ENCODE assay signal across 32 cellular contexts in genomic region chr17:80468222-80468621, GRCh38. TPM values are rescaled to one million over a fixed set of nuclear protein-coding genes. Genes with fewer than 3 reads are reported as not detected.
DNase-seq lines count a peak whose midpoint lies in the region; ATAC-seq, FAIRE-seq and TF ChIP-seq lines count a peak whose summit lies in the region.
"Had no signal": no experiment of that assay in that cellular context is flagged by ENCODE, and none has a peak within 500 bp of the region (broad histone marks: within the 10 kb centered on the region; RNA-seq: fewer than 3 reads in every experiment).

No MANE protein-coding gene starts in this region.

- H3K27ac Mint-ChIP-seq in CD4-positive, alpha-beta memory T cell: no peak overlapping the region
- H3K27ac Mint-ChIP-seq: activated CD4-positive, alpha-beta memory T cell treated with anti-CD3 and anti-CD28 coated beads for 36 hours; activated naive CD4-positive, alpha-beta T cell treated with anti-CD3 and anti-CD28 coated beads, Interleukin-2, amount 10 ng/mL, durations not matched to agents 7 days and 5 days; CD8-positive, alpha-beta memory T cell; HFFc6; memory B cell; stimulated activated naive B cell treated with anti-CD40 and anti-IgM and Interleukin-4, amounts not matched to agents 10 μg/mL and 1 μg/mL and 100 μg/mL, for 72 hours; T-helper 17 cell had no signal

- H3K27me3 ChIP-seq in DND-41 (ENCODE audit: insufficient read depth, low read length, poor library complexity): no peaks in the 10 kb centered on the region
- H3K27me3 ChIP-seq in GM12878 (replicated peaks in 1 of 2; ENCODE audit: control insufficient read depth in 2 of 2, insufficient read depth in 2 of 2, low read length in 1 of 2): peaks cover 10 to 13% of the 10 kb centered on the region in 2 experiments
- H3K27me3 ChIP-seq in CD4-positive, alpha-beta memory T cell (ENCODE audit: insufficient read depth, low read length): peaks cover 13% of the 10 kb centered on the region

- POLR2A ChIA-PET in GM12878 (lab: Charles Lee): no interaction called here
- POLR2A ChIA-PET in CD4-positive, alpha-beta memory T cell (lab: Charles Lee; ENCODE audit: partially characterized antibody): interaction anchor here (0.9 kb wide), 1 partner anchor 14 kb away, joined by 4 read pairs; no protein-coding TSS in a partner anchor

- SMC1A ChIA-PET in GM12878 (lab: Charles Lee; ENCODE audit: uncharacterized antibody, unreplicated experiment): no interaction called here

- H3K4me1 ChIP-seq in DND-41 (ENCODE audit: insufficient read depth, low read length) (no peaks in the 10 kb centered on the region), GM12878 (ENCODE audit: control insufficient read depth, insufficient read depth, low read length) (no peaks in the 10 kb centered on the region)
- no peaks in the 10 kb centered on the region for H3K4me1 ChIP-seq in CD4-positive, alpha-beta memory T cell (ENCODE audit: insufficient read depth, low read length)
- H3K4me1 ChIP-seq: BE2C had no signal

- TF ChIP-seq POLR2A in GM12878 (IDR thresholded peaks at IDR 0.05; ENCODE audit: low read depth, low read length): no peak

- peaks cover 40 to 50% of the 10 kb centered on the region in 2 donors for H3K27me3 Mint-ChIP-seq in CD4-positive, alpha-beta memory T cell

- in situ Hi-C loops in GM12878 (cut with MboI): no loop called here

- no peak overlapping the region for H3K4me3 ChIP-seq in DND-41 (ENCODE audit: low read depth in 1 of 2, low read length in 2 of 2)
- no peak overlapping the region for H3K4me3 ChIP-seq in GM12878
- H3K4me3 ChIP-seq in CD4-positive, alpha-beta memory T cell (ENCODE audit: low read length in 2 of 2): no peak overlapping the region
- H3K4me3 ChIP-seq: ovary had no signal

- TF ChIP-seq RAD21 in Ishikawa (IDR thresholded peaks at IDR 0.05; ENCODE audit: low read depth): no peak
- no peak for TF ChIP-seq RAD21 in GM12878 (IDR thresholded peaks at IDR 0.05; ENCODE audit: insufficient read depth, low read depth, low read length)

- H3K27ac ChIP-seq in DND-41 (ENCODE audit: low read length) (no peak overlapping the region), GM12878 (ENCODE audit: control insufficient read depth, insufficient read depth) (no peak overlapping the region)
- H3K27ac ChIP-seq in CD4-positive, alpha-beta memory T cell (ENCODE audit: low read depth, low read length): no peak overlapping the region
- H3K27ac ChIP-seq: epithelial cell of prostate, ovary had no signal

- DNase-seq in DND-41 (no peak), GM12878 (ENCODE audit: low read depth, low spot score) (no peak), islet precursor cell (peak; percentile 82), HPDE6-E6E7 (ENCODE audit: extremely low spot score) (no peak)
- DNase-seq in activated CD4-positive, alpha-beta T cell treated with anti-CD3 and anti-CD28 coated beads for 4 hours: no peak
- no peak for DNase-seq in CD4-positive, alpha-beta memory T cell
- DNase-seq: activated CD4-positive, alpha-beta memory T cell treated with anti-CD3 and anti-CD28 coated beads for 36 hours; activated CD4-positive, CD25-positive, alpha-beta regulatory T cell treated with anti-CD3 and anti-CD28 coated beads, Interleukin-2, amount 50 U/mL, for 72 hours; activated CD8-positive, alpha-beta memory T cell treated with anti-CD3 and anti-CD28 coated beads, Interleukin-2, amount 50 U/mL, for 48 hours; activated naive CD4-positive, alpha-beta T cell treated with anti-CD3 and anti-CD28 coated beads, Interleukin-2, amount 10 ng/mL, durations not matched to agents 7 days and 5 days; BE2C; CD8-positive, alpha-beta memory T cell; DMS 273 treated with DMSO at 0.1 percent for 48 hours; effector CD8-positive, alpha-beta T cell; EL; HFFc6; hippocampal formation; KG1; NCI-H1105; NCI-H187 treated with DMSO at 0.1 percent for 48 hours; ovary; PC-3; stimulated activated naive B cell treated with anti-CD40 and anti-IgM and Interleukin-4, amounts not matched to agents 10 μg/mL and 1 μg/mL and 100 μg/mL, for 72 hours; T-helper 17 cell had no signal

- H4K20me1 ChIP-seq in DND-41 (ENCODE audit: insufficient read depth, low read length) (no peaks in the 10 kb centered on the region), GM12878 (ENCODE audit: control insufficient read depth, insufficient read depth) (no peaks in the 10 kb centered on the region)

- no peak for FAIRE-seq in GM12878 (lab: Jason Lieb, UNC)
- FAIRE-seq: colon had no signal

- no peaks in the 10 kb centered on the region for H3K79me2 ChIP-seq in DND-41 (ENCODE audit: insufficient read depth, low read length)
- no peaks in the 10 kb centered on the region for H3K79me2 ChIP-seq in GM12878 (ENCODE audit: control insufficient read depth, insufficient read depth, low read length)

- no peaks in the 10 kb centered on the region for H3K36me3 Mint-ChIP-seq in CD4-positive, alpha-beta memory T cell
- H3K36me3 Mint-ChIP-seq: activated CD4-positive, alpha-beta memory T cell treated with anti-CD3 and anti-CD28 coated beads for 36 hours; CD8-positive, alpha-beta memory T cell; memory B cell; stimulated activated naive B cell treated with anti-CD40 and anti-IgM and Interleukin-4, amounts not matched to agents 10 μg/mL and 1 μg/mL and 100 μg/mL, for 72 hours had no signal

- BruUV-seq in GM12878 (replicated peaks; lab: Mats Ljungman, UMichigan): no TSS peak

- intact Hi-C loops in GM12878 (cut with micrococcal nuclease; ENCODE audit: unreplicated experiment): no loop called here
- intact Hi-C loops in CD4-positive, alpha-beta memory T cell (cut with micrococcal nuclease): no loop called here

- H3K4me2 ChIP-seq in DND-41 (ENCODE audit: insufficient read depth, low read length) (no peak overlapping the region), GM12878 (ENCODE audit: control insufficient read depth, insufficient read depth) (no peak overlapping the region)

- TF ChIP-seq EP300 in Ishikawa (IDR thresholded peaks at IDR 0.05; ENCODE audit: borderline replicate concordance) (no peak), GM12878 (IDR thresholded peaks at IDR 0.05; ENCODE audit: borderline replicate concordance in 1 of 2, control insufficient read depth in 1 of 2, low read depth in 2 of 2, low read length in 2 of 2) (no peak)

- TF ChIP-seq CTCF in DND-41 (IDR thresholded peaks at IDR 0.05; ENCODE audit: borderline replicate concordance, extremely low read depth, low read length, poor library complexity, severe bottlenecking) (no peak), GM12878 (IDR thresholded peaks at IDR 0.05 in 2 of 3, conservative IDR thresholded peaks at IDR 0.05 in 1 of 3; ENCODE audit: control insufficient read depth in 2 of 3, extremely low read depth in 1 of 3, insufficient read depth in 1 of 3, low read depth in 3 of 3, low read length in 3 of 3) (no peak)

- no peak overlapping the region for H3K9ac ChIP-seq in DND-41 (ENCODE audit: low read depth, low read length)
- no peak overlapping the region for H3K9ac ChIP-seq in GM12878 (ENCODE audit: control insufficient read depth, insufficient read depth, low read length)

- no peaks in the 10 kb centered on the region for H3K9me3 Mint-ChIP-seq in CD4-positive, alpha-beta memory T cell
- H3K9me3 Mint-ChIP-seq: activated CD4-positive, alpha-beta memory T cell treated with anti-CD3 and anti-CD28 coated beads for 36 hours; activated naive CD4-positive, alpha-beta T cell treated with anti-CD3 and anti-CD28 coated beads, Interleukin-2, amount 10 ng/mL, durations not matched to agents 7 days and 5 days; CD8-positive, alpha-beta memory T cell; HFFc6; memory B cell; stimulated activated naive B cell treated with anti-CD40 and anti-IgM and Interleukin-4, amounts not matched to agents 10 μg/mL and 1 μg/mL and 100 μg/mL, for 72 hours had no signal

- H3K9me3 ChIP-seq in DND-41 (ENCODE audit: insufficient read depth, low read length, severe bottlenecking) (no peaks in the 10 kb centered on the region), GM12878 (replicated peaks; ENCODE audit: control insufficient read depth, insufficient read depth, low read length) (no peaks in the 10 kb centered on the region)
- no peaks in the 10 kb centered on the region for H3K9me3 ChIP-seq in CD4-positive, alpha-beta memory T cell (ENCODE audit: control insufficient read depth in 1 of 2, low read length in 2 of 2)
- H3K9me3 ChIP-seq: BE2C, ovary had no signal

- CTCF ChIA-PET in GM12878 (lab: Yijun Ruan, JAX): no interaction called here
- CTCF ChIA-PET in CD4-positive, alpha-beta memory T cell (lab: Charles Lee; ENCODE audit: partially characterized antibody): no interaction called here

- no peaks in the 10 kb centered on the region for H3K36me3 ChIP-seq in DND-41 (ENCODE audit: insufficient read depth, low read length)
- H3K36me3 ChIP-seq in GM12878 (ENCODE audit: control insufficient read depth in 2 of 2, insufficient read depth in 2 of 2, low read length in 1 of 2): no peaks in the 10 kb centered on the region
- H3K36me3 ChIP-seq in CD4-positive, alpha-beta memory T cell (ENCODE audit: insufficient read depth, low read length): no peaks in the 10 kb centered on the region
- H3K36me3 ChIP-seq: BE2C, ovary had no signal

- RAD21 ChIA-PET in GM12878 (lab: Charles Lee; ENCODE audit: unreplicated experiment): no interaction called here

- 22% methylated on average over 15 of the region's 15 CpGs for WGBS in GM12878 (ENCODE audit: insufficient coverage, insufficient replicate concordance, low lambda C conversion rate, missing lambda C conversion rate)

- H2AFZ ChIP-seq in DND-41 (ENCODE audit: low read depth, low read length) (no peak overlapping the region), GM12878 (ENCODE audit: control insufficient read depth, low read depth, low read length) (no peak overlapping the region)

- H3K4me1 Mint-ChIP-seq in CD4-positive, alpha-beta memory T cell: peaks cover 5 to 10% (median 8%) of the 10 kb centered on the region in 4 donors

- ATAC-seq in DND-41 (ENCODE audit: insufficient read depth, low read depth) (0 out of 3 replicates have a peak, but pooled peaks have one; percentile 45), GM12878 (no peak; the same call in 2 of the 3 replicates)
- ATAC-seq: left lobe of liver; PC-3; Right ventricle myocardium inferior; stimulated activated naive B cell treated with anti-CD40 and anti-IgM and Interleukin-4, amounts not matched to agents 10 μg/mL and 1 μg/mL and 100 μg/mL, for 72 hours; T-helper 17 cell had no signal

- peak overlapping the region in 1 of 8 donors; percentile 15 for H3K4me3 Mint-ChIP-seq in CD4-positive, alpha-beta memory T cell
- H3K4me3 Mint-ChIP-seq: activated CD4-positive, alpha-beta memory T cell treated with anti-CD3 and anti-CD28 coated beads for 36 hours; activated naive CD4-positive, alpha-beta T cell treated with anti-CD3 and anti-CD28 coated beads, Interleukin-2, amount 10 ng/mL, durations not matched to agents 7 days and 5 days; CD8-positive, alpha-beta memory T cell; HFFc6; memory B cell; stimulated activated naive B cell treated with anti-CD40 and anti-IgM and Interleukin-4, amounts not matched to agents 10 μg/mL and 1 μg/mL and 100 μg/mL, for 72 hours; T-helper 17 cell had no signal

RNA-seq across cellular contexts. Expression of gene NPTX1, which starts 8.2 kb away (rescaled TPM):
- total RNA-seq in GM12878 (2013; cell fraction: nucleolus; rRNA removed): not detected in 2 replicates
- total RNA-seq in GM12878 (2014; rRNA removed): not detected in 2 replicates
- not detected in 2 replicates for total RNA-seq in GM12878 (2014; rRNA removed; fragmentation: Illumina TruSeq; extraction: Trizol)
- total RNA-seq in GM12878 (2021): 0.05 TPM in 1 of 2 replicates, not detected in the other
- not detected for polyA plus RNA-seq in GM12878 (2011; ENCODE audit: low read depth)
- polyA plus RNA-seq in GM12878 (2011; rRNA removed): not detected in 2 replicates
- 0.01 and 0.02 TPM in 2 replicates for polyA plus RNA-seq in GM12878 (2011; cell fraction: cytosol; rRNA removed)
- 0.03 and 0.04 TPM in 2 replicates for polyA plus RNA-seq in GM12878 (2011; cell fraction: nucleus; rRNA removed)
- 0.08 TPM in 2 replicates for polyA plus RNA-seq in GM12878 (2012)
- not detected in 2 replicates for polyA plus RNA-seq in GM12878 (2014; fragmentation: Illumina TruSeq; extraction: Trizol)
- not detected for polyA plus RNA-seq in GM12878 (2014; fragmentation: Nextera tagmentation; extraction: Ambion mirVana)
- not detected in 2 replicates for polyA plus RNA-seq in GM12878 (2014; rRNA removed)
- polyA plus RNA-seq in GM12878 (2016; fragmentation: Nextera tagmentation; extraction: Ambion mirVana): not detected
- polyA minus RNA-seq in GM12878 (2011; rRNA and poly(A)+ RNA removed): not detected in 2 replicates
- not detected in 2 replicates for polyA minus RNA-seq in GM12878 (2011; cell fraction: cytosol; rRNA and poly(A)+ RNA removed)
- not detected in 2 replicates for polyA minus RNA-seq in GM12878 (2011; cell fraction: nucleus; rRNA and poly(A)+ RNA removed)
- total RNA-seq in CD4-positive, alpha-beta memory T cell: not detected
- under 1 TPM in 1 of 2 donors, not detected in 1; 0.38 TPM for polyA plus RNA-seq in CD4-positive, alpha-beta memory T cell
- total RNA-seq: HT-29, MCF 10A, Right ventricle myocardium inferior had no signal
- polyA plus RNA-seq: CD8-positive, alpha-beta memory T cell had no signal

RNA-seq across cellular contexts. Expression of gene ENDOV, which starts 53.3 kb away (rescaled TPM):
- total RNA-seq in GM12878 (2013; cell fraction: nucleolus; rRNA removed): 27.5 and 31.4 TPM in 2 replicates
- total RNA-seq in GM12878 (2014; rRNA removed): 7.3 and 10.1 TPM in 2 replicates
- total RNA-seq in GM12878 (2014; rRNA removed; fragmentation: Illumina TruSeq; extraction: Trizol): 3.0 and 3.8 TPM in 2 replicates
- 10.7 and 11.9 TPM in 2 replicates for total RNA-seq in GM12878 (2021)
- 5.6 TPM for polyA plus RNA-seq in GM12878 (2011; ENCODE audit: low read depth)
- 5.0 and 6.6 TPM in 2 replicates for polyA plus RNA-seq in GM12878 (2011; rRNA removed)
- 9.0 and 10.5 TPM in 2 replicates for polyA plus RNA-seq in GM12878 (2011; cell fraction: cytosol; rRNA removed)
- 17.5 and 22.4 TPM in 2 replicates for polyA plus RNA-seq in GM12878 (2011; cell fraction: nucleus; rRNA removed)
- polyA plus RNA-seq in GM12878 (2012): 10.7 and 11.6 TPM in 2 replicates
- 1.6 and 3.1 TPM in 2 replicates for polyA plus RNA-seq in GM12878 (2014; fragmentation: Illumina TruSeq; extraction: Trizol)
- 1 to 10 TPM in 1 of 2 experiments, under 1 TPM in 1; 0.63 to 4.5 TPM for polyA plus RNA-seq in GM12878 (2014; fragmentation: Nextera tagmentation; extraction: Ambion mirVana)
- 9.6 and 10.3 TPM in 2 replicates for polyA plus RNA-seq in GM12878 (2014; rRNA removed)
- polyA plus RNA-seq in GM12878 (2016; fragmentation: Nextera tagmentation; extraction: Ambion mirVana): 10 to 100 TPM; 10.4 to 11.6 TPM
- 8.2 and 15.3 TPM in 2 replicates for polyA minus RNA-seq in GM12878 (2011; rRNA and poly(A)+ RNA removed)
- 2.8 TPM in 2 replicates for polyA minus RNA-seq in GM12878 (2011; cell fraction: cytosol; rRNA and poly(A)+ RNA removed)
- polyA minus RNA-seq in GM12878 (2011; cell fraction: nucleus; rRNA and poly(A)+ RNA removed): 8.0 and 17.9 TPM in 2 replicates
- total RNA-seq in CD4-positive, alpha-beta memory T cell: 10 to 100 TPM; 20.1 to 25.5 TPM
- 10 to 100 TPM; 10.1 to 15.5 TPM for polyA plus RNA-seq in CD4-positive, alpha-beta memory T cell
